Comparison of ENCODE assay signal across 1 cellular context in genomic region chr1:109802136-109802900, GRCh38.
TF ChIP-seq lines count a peak whose summit lies in the region.

No MANE protein-coding gene starts in this region.

TF ChIP-seq in K562, 482 proteins besides CTCF, POLR2A, EP300 and RAD21:
- TF ChIP-seq UBTF (IDR thresholded peaks at IDR 0.05; ENCODE audit: borderline replicate concordance in 1 of 2, low read depth in 2 of 2, low read length in 2 of 2) (no peak), RBFOX2 (IDR thresholded peaks at IDR 0.05; ENCODE audit: low read depth, low read length) (no peak), HDGF (IDR thresholded peaks at IDR 0.05) (no peak), CC2D1A (IDR thresholded peaks at IDR 0.05) (no peak), LEF1 (IDR thresholded peaks at IDR 0.05) (no peak), NRF1 (conservative IDR thresholded peaks at IDR 0.05 in 1 of 2, IDR thresholded peaks at IDR 0.05 in 1 of 2) (no peak), RBM34 (IDR thresholded peaks at IDR 0.05; ENCODE audit: borderline replicate concordance, insufficient read depth, low read length) (no peak), KAT8 (IDR thresholded peaks at IDR 0.05; ENCODE audit: low read depth) (no peak)
